2 cellular contexts compared by ENCODE assay signal in the genomic region with DNA sequence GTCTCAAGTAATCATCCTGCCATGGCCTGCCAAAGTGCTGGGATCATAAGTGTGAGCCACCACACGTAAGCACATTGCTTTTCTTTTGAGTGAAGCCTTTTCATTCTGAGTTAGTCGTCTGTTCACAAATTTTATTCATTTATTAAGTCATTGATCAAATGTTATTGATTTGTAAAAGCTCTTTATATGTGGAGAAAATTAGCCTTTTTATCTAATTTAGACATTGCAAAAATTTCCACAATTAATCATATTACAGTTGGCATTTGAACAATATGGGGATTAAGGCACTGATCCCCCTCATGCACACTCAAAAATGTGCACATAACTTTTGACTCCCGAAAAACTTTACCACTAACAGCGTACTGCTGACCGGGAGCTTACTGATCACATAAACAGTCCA.
TF ChIP-seq lines count a peak whose summit lies in the region.

No MANE protein-coding gene starts in this region.

TF ChIP-seq in K562, 482 proteins besides CTCF, POLR2A, EP300 and RAD21:
- TF ChIP-seq CREB1 (IDR thresholded peaks at IDR 0.05) (no peak), CREB1 (CRISPR knock-in tag; IDR thresholded peaks at IDR 0.05) (no peak), KDM1A (IDR thresholded peaks at IDR 0.05) (0 out of 4 replicates have a peak, but pooled peaks of 1 of the 2 experiments have one; percentile 36), ZNF121 (CRISPR knock-in tag; conservative IDR thresholded peaks at IDR 0.05) (peak; percentile 40), RBM25 (IDR thresholded peaks at IDR 0.05; ENCODE audit: low read depth, low read length, severe bottlenecking) (peak; percentile 53), NR3C1 (CRISPR knock-in tag; IDR thresholded peaks at IDR 0.05) (no peak), CAMTA2 (CRISPR knock-in tag; conservative IDR thresholded peaks at IDR 0.05) (no peak), BCOR (IDR thresholded peaks at IDR 0.05) (peak; percentile 7; the same call in 1 of the 2 replicates), NR4A1 (CRISPR knock-in tag; IDR thresholded peaks at IDR 0.05) (no peak), NR4A1 (tag; IDR thresholded peaks at IDR 0.05) (no peak)
- TF ChIP-seq, protein P1, sequence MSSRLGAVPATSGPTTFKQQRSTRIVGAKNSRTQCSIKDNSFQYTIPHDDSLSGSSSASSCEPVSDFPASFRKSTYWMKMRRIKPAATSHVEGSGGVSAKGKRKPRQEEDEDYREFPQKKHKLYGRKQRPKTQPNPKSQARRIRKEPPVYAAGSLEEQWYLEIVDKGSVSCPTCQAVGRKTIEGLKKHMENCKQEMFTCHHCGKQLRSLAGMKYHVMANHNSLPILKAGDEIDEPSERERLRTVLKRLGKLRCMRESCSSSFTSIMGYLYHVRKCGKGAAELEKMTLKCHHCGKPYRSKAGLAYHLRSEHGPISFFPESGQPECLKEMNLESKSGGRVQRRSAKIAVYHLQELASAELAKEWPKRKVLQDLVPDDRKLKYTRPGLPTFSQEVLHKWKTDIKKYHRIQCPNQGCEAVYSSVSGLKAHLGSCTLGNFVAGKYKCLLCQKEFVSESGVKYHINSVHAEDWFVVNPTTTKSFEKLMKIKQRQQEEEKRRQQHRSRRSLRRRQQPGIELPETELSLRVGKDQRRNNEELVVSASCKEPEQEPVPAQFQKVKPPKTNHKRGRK (tag; IDR thresholded peaks at IDR 0.05), result no peak
TF ChIP-seq in K562: peak in this region for 4.

TF ChIP-seq in H1, 55 proteins besides CTCF, POLR2A, EP300 and RAD21:
- no peak for TF ChIP-seq RFX5 (IDR thresholded peaks at IDR 0.05; ENCODE audit: borderline replicate concordance, low read depth, low read length)
- peak; percentile 64; the same call in 1 of the 2 replicates for TF ChIP-seq KDM1A (IDR thresholded peaks at IDR 0.05; ENCODE audit: borderline replicate concordance, low read length)
TF ChIP-seq in H1: peak in this region for 1.
